ENCODE assay signal across 8 cellular contexts in the genomic region with DNA sequence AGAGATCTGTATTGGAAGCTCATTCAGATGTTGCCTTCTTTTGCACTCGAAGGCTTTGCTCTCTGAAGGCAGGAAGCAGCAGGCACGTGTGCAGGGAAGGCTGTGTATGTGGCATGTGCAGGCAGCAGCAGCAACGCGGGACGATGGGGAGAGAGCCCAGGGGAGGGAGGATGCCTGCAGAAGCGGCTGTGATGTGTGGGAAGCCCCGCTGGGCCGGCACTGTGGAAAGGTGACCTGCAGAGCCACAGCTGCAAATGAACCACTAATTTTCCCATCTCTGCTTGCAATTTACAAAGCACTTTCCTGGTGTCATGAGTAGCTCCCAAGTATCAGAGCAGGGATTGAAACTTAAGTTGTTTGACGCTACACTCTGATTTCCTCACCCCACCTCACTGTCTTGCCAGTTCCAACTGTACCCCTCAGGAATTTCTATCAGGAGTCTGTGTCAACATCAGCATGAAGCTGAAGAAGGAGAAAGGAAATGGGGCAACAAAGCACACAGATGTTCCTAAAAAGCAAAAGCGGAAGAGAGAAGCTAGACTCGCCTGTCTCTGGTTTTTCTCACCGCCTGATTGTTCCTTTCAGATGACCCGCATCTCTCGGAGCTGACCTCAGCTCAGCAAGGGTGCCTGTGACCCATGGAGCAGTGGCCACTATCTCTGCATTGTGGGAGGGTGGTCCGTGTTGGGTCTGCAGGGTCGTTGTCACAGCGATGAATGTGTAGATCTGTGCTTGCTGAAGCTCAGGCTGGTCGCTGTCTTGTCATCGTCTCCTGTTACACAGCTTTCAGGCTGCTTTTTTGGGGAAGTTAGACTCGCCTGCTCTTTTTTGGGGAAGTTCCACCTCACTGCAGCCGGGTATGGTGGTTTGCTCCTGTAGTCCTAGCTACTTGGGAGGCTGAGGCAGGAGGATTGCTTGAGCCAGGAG.
DNase-seq lines count a peak whose midpoint lies in the region; ATAC-seq and TF ChIP-seq lines count a peak whose summit lies in the region.

No MANE protein-coding gene starts in this region.

- peak overlapping the region; percentile 79 for H3K4me3 Mint-ChIP-seq in activated CD4-positive, alpha-beta T cell treated with anti-CD3 and anti-CD28 coated beads, Interleukin-2, amount 10 ng/mL, durations not matched to agents 24 days and 14 days

- 34% methylated on average over 21 of the region's 21 CpGs for WGBS in right cardiac atrium

- H3K4me3 ChIP-seq in SJCRH30 (no peak overlapping the region), right cardiac atrium (ENCODE audit: low read length) (no peak overlapping the region), PC-9 (no peak overlapping the region)

- H3K4me1 ChIP-seq in SJCRH30 (peaks cover 28% of the 10 kb centered on the region), right cardiac atrium (ENCODE audit: control insufficient read depth, insufficient read depth, low read length) (no peaks in the 10 kb centered on the region), PC-9 (replicated peaks; ENCODE audit: insufficient read depth) (no peaks in the 10 kb centered on the region)

- H3K27ac ChIP-seq in SJCRH30 (peak overlapping the region; percentile 41; the same call in 1 of the 2 replicates), right cardiac atrium (ENCODE audit: low read length) (no peak overlapping the region), PC-9 (no peak overlapping the region)

- no peak overlapping the region for H3K4me2 ChIP-seq in PC-9

- peak; percentile 57 for DNase-seq in activated CD4-positive, alpha-beta T cell treated with anti-CD3 and anti-CD28 coated beads, Interleukin-2, amount 10 ng/mL, durations not matched to agents 24 days and 14 days
- no peak for DNase-seq in activated CD4-positive, alpha-beta T cell treated with anti-CD3 and anti-CD28 coated beads for 1 hour
- DNase-seq in SJCRH30 = peak; percentile 64 to 68
- DNase-seq in right cardiac atrium = peak in 1 of 3 donors; percentile 41
- DNase-seq in NCI-H526 treated with DMSO at 0.1 percent for 48 hours (lab: John Stamatoyannopoulos, UW) = no peak
- no peak for DNase-seq in NCI-H2029 treated with DMSO at 0.1 percent for 48 hours (lab: John Stamatoyannopoulos, UW)
- no peak for DNase-seq in PC-9

- no peaks in the 10 kb centered on the region for H3K36me3 ChIP-seq in SJCRH30
- H3K36me3 ChIP-seq in PC-9 (ENCODE audit: low read depth) = no peaks in the 10 kb centered on the region

- H3K27me3 ChIP-seq in SJCRH30 = no peaks in the 10 kb centered on the region
- no peaks in the 10 kb centered on the region for H3K27me3 ChIP-seq in right cardiac atrium (ENCODE audit: control insufficient read depth, insufficient read depth)
- H3K27me3 ChIP-seq in PC-9 (ENCODE audit: insufficient read depth, low read depth) = peaks cover 82% of the 10 kb centered on the region

- H4K20me1 ChIP-seq in PC-9 (ENCODE audit: insufficient read depth) = no peaks in the 10 kb centered on the region

- no peaks in the 10 kb centered on the region for H3K36me3 Mint-ChIP-seq in activated CD4-positive, alpha-beta T cell treated with anti-CD3 and anti-CD28 coated beads, Interleukin-2, amount 10 ng/mL, durations not matched to agents 24 days and 14 days (ENCODE audit: low read depth)

- no peaks in the 10 kb centered on the region for H3K9me2 ChIP-seq in PC-9 (ENCODE audit: insufficient read depth)

- no peak overlapping the region for H3K27ac Mint-ChIP-seq in activated CD4-positive, alpha-beta T cell treated with anti-CD3 and anti-CD28 coated beads, Interleukin-2, amount 10 ng/mL, durations not matched to agents 24 days and 14 days

- CTCF ChIA-PET in PC-9 (lab: Charles Lee) = interaction anchor here (0.6 kb wide), 1 partner anchor 901 kb away, joined by 5 read pairs; no protein-coding TSS in a partner anchor

- H3K27me3 Mint-ChIP-seq in activated CD4-positive, alpha-beta T cell treated with anti-CD3 and anti-CD28 coated beads, Interleukin-2, amount 10 ng/mL, durations not matched to agents 24 days and 14 days = peaks cover 4% of the 10 kb centered on the region

- H3K9me3 Mint-ChIP-seq in activated CD4-positive, alpha-beta T cell treated with anti-CD3 and anti-CD28 coated beads, Interleukin-2, amount 10 ng/mL, durations not matched to agents 24 days and 14 days = no peaks in the 10 kb centered on the region

- peaks cover 9% of the 10 kb centered on the region for H3K4me1 Mint-ChIP-seq in activated CD4-positive, alpha-beta T cell treated with anti-CD3 and anti-CD28 coated beads, Interleukin-2, amount 10 ng/mL, durations not matched to agents 24 days and 14 days

- intact Hi-C loops in activated CD4-positive, alpha-beta T cell treated with anti-CD3 and anti-CD28 coated beads, Interleukin-2, amount 10 ng/mL, durations not matched to agents 24 days and 14 days (cut with micrococcal nuclease) = no loop called here
- intact Hi-C loops in right cardiac atrium (cut with DNase I) = no loop called here
- intact Hi-C loops in PC-9 (cut with micrococcal nuclease; ENCODE audit: unreplicated experiment) = no loop called here

- no peak for TF ChIP-seq CTCF in PC-9 (conservative IDR thresholded peaks at IDR 0.05)

- ATAC-seq in HG03066 (IDR thresholded peaks at IDR 0.05; ENCODE audit: low read depth, unreplicated experiment) (peak; percentile 81), right cardiac atrium (peak; percentile 26 to 34)

- no peaks in the 10 kb centered on the region for H3F3A ChIP-seq in PC-9 (ENCODE audit: insufficient read depth, low read depth)

- POLR2A ChIA-PET in PC-9 (lab: Charles Lee; ENCODE audit: unreplicated experiment) = no interaction called here

- H3K9me3 ChIP-seq in SJCRH30 (replicated peaks) = no peaks in the 10 kb centered on the region
- no peaks in the 10 kb centered on the region for H3K9me3 ChIP-seq in right cardiac atrium (ENCODE audit: control insufficient read depth, low read length)
- no peaks in the 10 kb centered on the region for H3K9me3 ChIP-seq in PC-9 (ENCODE audit: insufficient read depth, low read depth)

- BruUV-seq in PC-9 (replicated peaks; lab: Mats Ljungman, UMichigan) = no TSS peak

- H3K79me2 ChIP-seq in PC-9 (ENCODE audit: low read depth) = no peaks in the 10 kb centered on the region

- no peak overlapping the region for H2AFZ ChIP-seq in PC-9

Comparison
In these comparisons a context has a peak if more than half of its experiments do, and no peak if none do; other contexts are left out.
1. DNase-seq: peak in activated CD4-positive, alpha-beta T cell treated with anti-CD3 and anti-CD28 coated beads, Interleukin-2, amount 10 ng/mL, durations not matched to agents 24 days and 14 days (single experiment) and SJCRH30 (2 of 2); none in activated CD4-positive, alpha-beta T cell treated with anti-CD3 and anti-CD28 coated beads for 1 hour (single experiment), NCI-H526 treated with DMSO at 0.1 percent for 48 hours (single experiment), NCI-H2029 treated with DMSO at 0.1 percent for 48 hours (single experiment) and PC-9 (0 of 2).